ENCODE assay signal across 11 cellular contexts in genomic region chr5:78574157-78574673, GRCh38.
DNase-seq lines count a peak whose midpoint lies in the region; ATAC-seq and TF ChIP-seq lines count a peak whose summit lies in the region.
"Had no signal": no experiment of that assay in that cellular context is flagged by ENCODE, and none has a peak within 500 bp of the region (broad histone marks: within the 10 kb centered on the region; RNA-seq: fewer than 3 reads in every experiment).

No MANE protein-coding gene starts in this region.

- H3K27ac Mint-ChIP-seq in chondrocyte (ENCODE audit: unreplicated experiment), result peak overlapping the region; percentile 91
- H3K27ac Mint-ChIP-seq: activated naive CD4-positive, alpha-beta T cell treated with anti-CD3 and anti-CD28 coated beads, Interleukin-2, amount 10 ng/mL, durations not matched to agents 7 days and 5 days; stimulated activated naive CD8-positive, alpha-beta T cell treated with anti-CD3 and anti-CD28 coated beads, Interleukin-15, amount 100 ng/mL, for 72 hours had no signal

- H3K9me3 Mint-ChIP-seq in chondrocyte (ENCODE audit: low read depth), result no peaks in the 10 kb centered on the region
- H3K9me3 Mint-ChIP-seq: activated naive CD4-positive, alpha-beta T cell treated with anti-CD3 and anti-CD28 coated beads, Interleukin-2, amount 10 ng/mL, durations not matched to agents 7 days and 5 days; stimulated activated naive CD8-positive, alpha-beta T cell treated with anti-CD3 and anti-CD28 coated beads, Interleukin-15, amount 100 ng/mL, for 72 hours had no signal

- peaks cover 5% of the 10 kb centered on the region for H3K36me3 ChIP-seq in mesodermal cell (ENCODE audit: control insufficient read depth, insufficient read depth, low read length)

- H3K27ac ChIP-seq in mesodermal cell (ENCODE audit: low read depth, low read length, severe bottlenecking), result peak overlapping the region; percentile 44

- H3K36me3 Mint-ChIP-seq in chondrocyte (ENCODE audit: low read depth), result no peaks in the 10 kb centered on the region
- H3K36me3 Mint-ChIP-seq: activated naive CD4-positive, alpha-beta T cell treated with anti-CD3 and anti-CD28 coated beads, Interleukin-2, amount 10 ng/mL, durations not matched to agents 7 days and 5 days had no signal

- ATAC-seq in HG02870 (IDR thresholded peaks at IDR 0.05; ENCODE audit: unreplicated experiment) (peak; percentile 38), HG03159 (IDR thresholded peaks at IDR 0.05; ENCODE audit: unreplicated experiment) (no peak), SK-N-SH treated with all-trans-retinoic acid at 6 μM for 48 hours (no peak), HG03432 (IDR thresholded peaks at IDR 0.05; ENCODE audit: unreplicated experiment) (no peak)
- ATAC-seq: stimulated activated naive CD8-positive, alpha-beta T cell treated with anti-CD3 and anti-CD28 coated beads, Interleukin-15, amount 100 ng/mL, for 72 hours had no signal

- peak; percentile 85 for DNase-seq in CD1c-positive myeloid dendritic cell (ENCODE audit: extremely low spot score)
- no peak for DNase-seq in chondrocyte (ENCODE audit: low spot score)
- DNase-seq in NCI-H69 (lab: John Stamatoyannopoulos, UW), result no peak
- DNase-seq: activated naive CD4-positive, alpha-beta T cell treated with anti-CD3 and anti-CD28 coated beads, Interleukin-2, amount 10 ng/mL, durations not matched to agents 7 days and 5 days; NCI-H526 treated with DMSO at 0.1 percent for 48 hours; stimulated activated naive CD8-positive, alpha-beta T cell treated with anti-CD3 and anti-CD28 coated beads, Interleukin-15, amount 100 ng/mL, for 72 hours had no signal

- H3K4me3 ChIP-seq in mesodermal cell (ENCODE audit: extremely low read depth, insufficient read depth, low read length, poor library complexity, severe bottlenecking), result no peak overlapping the region

- no peak for TF ChIP-seq CTCF in chondrocyte (IDR thresholded peaks at IDR 0.05)

- H3K4me3 Mint-ChIP-seq in chondrocyte (ENCODE audit: unreplicated experiment), result no peak overlapping the region
- H3K4me3 Mint-ChIP-seq: activated naive CD4-positive, alpha-beta T cell treated with anti-CD3 and anti-CD28 coated beads, Interleukin-2, amount 10 ng/mL, durations not matched to agents 7 days and 5 days; stimulated activated naive CD8-positive, alpha-beta T cell treated with anti-CD3 and anti-CD28 coated beads, Interleukin-15, amount 100 ng/mL, for 72 hours had no signal

- H3K27me3 Mint-ChIP-seq in chondrocyte (ENCODE audit: low read depth), result no peaks in the 10 kb centered on the region

- H3K4me1 ChIP-seq in mesodermal cell (ENCODE audit: control insufficient read depth, insufficient read depth, low read length, poor library complexity, severe bottlenecking), result peaks cover 6% of the 10 kb centered on the region

- peaks cover 81% of the 10 kb centered on the region for H3K4me1 Mint-ChIP-seq in chondrocyte (ENCODE audit: low read depth)
- H3K4me1 Mint-ChIP-seq: activated naive CD4-positive, alpha-beta T cell treated with anti-CD3 and anti-CD28 coated beads, Interleukin-2, amount 10 ng/mL, durations not matched to agents 7 days and 5 days; stimulated activated naive CD8-positive, alpha-beta T cell treated with anti-CD3 and anti-CD28 coated beads, Interleukin-15, amount 100 ng/mL, for 72 hours had no signal

- no peaks in the 10 kb centered on the region for H3K9me3 ChIP-seq in mesodermal cell (ENCODE audit: control insufficient read depth, low read length)

- WGBS in mesodermal cell (ENCODE audit: insufficient coverage in 2 of 2), 2 experiments, result 87% methylated on average over 3 of the region's 4 CpGs; no CpG with 5 or more reads in 1 of the 2 experiments

TF ChIP-seq in SK-N-SH treated with all-trans-retinoic acid at 6 μM for 48 hours, 23 proteins besides CTCF, POLR2A, EP300 and RAD21:
- TF ChIP-seq TCF4 (CRISPR knock-in tag; IDR thresholded peaks at IDR 0.05; ENCODE audit: borderline replicate concordance) (no peak), ISL1 (CRISPR knock-in tag; IDR thresholded peaks at IDR 0.05) (no peak), ZNF565 (CRISPR knock-in tag; conservative IDR thresholded peaks at IDR 0.05; ENCODE audit: low read depth) (no peak), TOX (CRISPR knock-in tag; IDR thresholded peaks at IDR 0.05; ENCODE audit: borderline replicate concordance) (no peak), POU6F1 (CRISPR knock-in tag; IDR thresholded peaks at IDR 0.05; ENCODE audit: borderline replicate concordance, low read depth) (no peak), GLIS3 (CRISPR knock-in tag; IDR thresholded peaks at IDR 0.05) (no peak), ZFP3 (CRISPR knock-in tag; IDR thresholded peaks at IDR 0.05) (no peak), PPARA (CRISPR knock-in tag; IDR thresholded peaks at IDR 0.05; ENCODE audit: borderline replicate concordance) (no peak), TSHZ2 (CRISPR knock-in tag; IDR thresholded peaks at IDR 0.05) (no peak), ZFP30 (CRISPR knock-in tag; IDR thresholded peaks at IDR 0.05) (no peak), ARNTL (CRISPR knock-in tag; IDR thresholded peaks at IDR 0.05; ENCODE audit: borderline replicate concordance, low read depth) (no peak)
- TF ChIP-seq, protein P1, sequence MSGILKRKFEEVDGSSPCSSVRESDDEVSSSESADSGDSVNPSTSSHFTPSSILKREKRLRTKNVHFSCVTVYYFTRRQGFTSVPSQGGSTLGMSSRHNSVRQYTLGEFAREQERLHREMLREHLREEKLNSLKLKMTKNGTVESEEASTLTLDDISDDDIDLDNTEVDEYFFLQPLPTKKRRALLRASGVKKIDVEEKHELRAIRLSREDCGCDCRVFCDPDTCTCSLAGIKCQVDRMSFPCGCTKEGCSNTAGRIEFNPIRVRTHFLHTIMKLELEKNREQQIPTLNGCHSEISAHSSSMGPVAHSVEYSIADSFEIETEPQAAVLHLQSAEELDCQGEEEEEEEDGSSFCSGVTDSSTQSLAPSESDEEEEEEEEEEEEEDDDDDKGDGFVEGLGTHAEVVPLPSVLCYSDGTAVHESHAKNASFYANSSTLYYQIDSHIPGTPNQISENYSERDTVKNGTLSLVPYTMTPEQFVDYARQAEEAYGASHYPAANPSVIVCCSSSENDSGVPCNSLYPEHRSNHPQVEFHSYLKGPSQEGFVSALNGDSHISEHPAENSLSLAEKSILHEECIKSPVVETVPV (CRISPR knock-in tag; IDR thresholded peaks at IDR 0.05), result no peak
